Comparison of ENCODE assay signal across 12 cellular contexts in genomic region chr4:7906171-7906581, GRCh38. TPM values are rescaled to one million over a fixed set of nuclear protein-coding genes. Genes with fewer than 3 reads are reported as not detected.
A peak's percentile ranks its signal among the peaks of the same experiment; 100 is the strongest.
DNase-seq lines count a peak whose midpoint lies in the region; ATAC-seq and TF ChIP-seq lines count a peak whose summit lies in the region.
"Had no signal": no experiment of that assay in that cellular context is flagged by ENCODE, and none has a peak within 500 bp of the region (broad histone marks: within the 10 kb centered on the region; RNA-seq: fewer than 3 reads in every experiment).

No MANE protein-coding gene starts in this region.

- intact Hi-C loops in left lung (cut with DNase I) (no loop called here), tibial artery (cut with DNase I; ENCODE audit: low total_unique reads) (no loop called here), Caco-2 (cut with micrococcal nuclease; ENCODE audit: unreplicated experiment) (no loop called here)

- POLR2A ChIA-PET in Caco-2 (lab: Charles Lee): interaction anchor here (0.5 kb wide), 1 partner anchor 1635 kb away, joined by 17 read pairs; no protein-coding TSS in a partner anchor

- no peak overlapping the region for H3K4me3 Mint-ChIP-seq in Caco-2 (ENCODE audit: unreplicated experiment)
- H3K4me3 Mint-ChIP-seq: activated CD4-positive, alpha-beta T cell treated with anti-CD3 and anti-CD28 coated beads, Interleukin-2, amount 10 ng/mL, durations not matched to agents 7 days and 5 days had no signal

- DNase-seq in cardiac fibroblast (ENCODE audit: low read depth in 2 of 2): peak; percentile 40 to 64
- DNase-seq in left lung: no peak
- DNase-seq in tibial artery: no peak
- no peak for DNase-seq in activated CD8-positive, alpha-beta memory T cell treated with anti-CD3 and anti-CD28 coated beads, Interleukin-2, amount 50 U/mL, for 4 hours
- DNase-seq in Caco-2: no peak
- DNase-seq in A172 (ENCODE audit: low spot score): no peak
- DNase-seq in NCI-H1105 (lab: John Stamatoyannopoulos, UW): no peak
- DNase-seq: activated CD4-positive, alpha-beta T cell treated with anti-CD3 and anti-CD28 coated beads, Interleukin-2, amount 10 ng/mL, durations not matched to agents 7 days and 5 days; effector CD4-positive, alpha-beta T cell; hippocampal formation; NCI-H526 treated with DMSO at 0.1 percent for 48 hours had no signal

- H3K4me1 ChIP-seq in left lung: peaks cover 18 to 21% of the 10 kb centered on the region in 2 donors
- H3K4me1 ChIP-seq in tibial artery: peaks cover 0 to 94% (median 67%) of the 10 kb centered on the region in 4 donors
- peaks cover 9% of the 10 kb centered on the region; the same call in 1 of the 2 replicates for H3K4me1 ChIP-seq in Caco-2

- H3K36me3 ChIP-seq in left lung (no peaks in the 10 kb centered on the region), tibial artery (no peaks in the 10 kb centered on the region), Caco-2 (ENCODE audit: control insufficient read depth, insufficient read depth, low read length) (no peaks in the 10 kb centered on the region)

- H3K4me3 ChIP-seq in cardiac fibroblast (replicated peaks in 1 of 2; ENCODE audit: low read depth in 2 of 2, low read length in 2 of 2): no peak overlapping the region
- H3K4me3 ChIP-seq in left lung: no peak overlapping the region
- peak overlapping the region; percentile 14 to 21 for H3K4me3 ChIP-seq in tibial artery
- no peak overlapping the region for H3K4me3 ChIP-seq in Caco-2 (ENCODE audit: low read depth, low read length)

- H3K9me3 Mint-ChIP-seq in Caco-2 (ENCODE audit: unreplicated experiment): no peaks in the 10 kb centered on the region
- H3K9me3 Mint-ChIP-seq: activated CD4-positive, alpha-beta T cell treated with anti-CD3 and anti-CD28 coated beads, Interleukin-2, amount 10 ng/mL, durations not matched to agents 7 days and 5 days had no signal

- BruUV-seq in Caco-2 (replicated peaks; lab: Mats Ljungman, UMichigan): no TSS peak

- no peak for TF ChIP-seq CTCF in cardiac fibroblast (IDR thresholded peaks at IDR 0.05; ENCODE audit: low read depth, low read length)
- TF ChIP-seq CTCF in left lung (IDR thresholded peaks at IDR 0.05): no peak
- no peak for TF ChIP-seq CTCF in tibial artery (IDR thresholded peaks at IDR 0.05)
- no peak for TF ChIP-seq CTCF in Caco-2 (IDR thresholded peaks at IDR 0.05; ENCODE audit: insufficient read depth in 1 of 2, low read depth in 1 of 2, low read length in 1 of 2, severe bottlenecking in 1 of 2, unreplicated experiment in 1 of 2)

- H3K27me3 ChIP-seq in left lung (no peaks in the 10 kb centered on the region), tibial artery (no peaks in the 10 kb centered on the region), Caco-2 (replicated peaks; ENCODE audit: control insufficient read depth, insufficient read depth, low read length) (no peaks in the 10 kb centered on the region)

- ATAC-seq in left lung: peak; percentile 14

- no peak overlapping the region for H3K27ac Mint-ChIP-seq in Caco-2 (ENCODE audit: unreplicated experiment)
- H3K27ac Mint-ChIP-seq: activated CD4-positive, alpha-beta T cell treated with anti-CD3 and anti-CD28 coated beads, Interleukin-2, amount 10 ng/mL, durations not matched to agents 7 days and 5 days had no signal

- peaks cover 18% of the 10 kb centered on the region for H3K4me1 Mint-ChIP-seq in Caco-2 (ENCODE audit: low read depth, unreplicated experiment)

- no peaks in the 10 kb centered on the region for H3K27me3 Mint-ChIP-seq in Caco-2 (ENCODE audit: insufficient read depth, unreplicated experiment)
- H3K27me3 Mint-ChIP-seq: activated CD4-positive, alpha-beta T cell treated with anti-CD3 and anti-CD28 coated beads, Interleukin-2, amount 10 ng/mL, durations not matched to agents 7 days and 5 days had no signal

- CTCF ChIA-PET in Caco-2 (lab: Charles Lee): no interaction called here

- H3K9me3 ChIP-seq in left lung: no peaks in the 10 kb centered on the region
- H3K9me3 ChIP-seq in tibial artery: no peaks in the 10 kb centered on the region
- H3K9me3 ChIP-seq in Caco-2: no peaks in the 10 kb centered on the region

- H3K36me3 Mint-ChIP-seq in Caco-2 (ENCODE audit: insufficient read depth, unreplicated experiment): no peaks in the 10 kb centered on the region

- H3K27ac ChIP-seq in left lung (peak overlapping the region in 1 of 2 donors; percentile 69), tibial artery (peak overlapping the region; percentile 73 to 76)

TF ChIP-seq in PFSK-1, 5 proteins besides CTCF, POLR2A, EP300 and RAD21:
- no peak for TF ChIP-seq REST (IDR thresholded peaks at IDR 0.05; ENCODE audit: insufficient read depth in 1 of 2, low read depth in 2 of 2, low read length in 2 of 2)
- 0 out of 2 replicates have a peak, but pooled peaks have one; percentile 28 for TF ChIP-seq SIN3A (IDR thresholded peaks at IDR 0.05; ENCODE audit: borderline replicate concordance, insufficient read depth, low read length)

RNA-seq across cellular contexts. Expression of gene AFAP1, which starts 33.5 kb away (rescaled TPM):
- 25.5 TPM for polyA plus RNA-seq in PFSK-1 (2012; ENCODE audit: insufficient read length, low read depth)
- 10 to 100 TPM; 24.9 to 31.4 TPM for total RNA-seq in left lung
- 27.3 and 27.6 TPM in 2 replicates for total RNA-seq in Caco-2 (2022)
- total RNA-seq in A172 (2014; rRNA removed; shearing (Covaris generic)): 29.9 and 32.9 TPM in 2 replicates

Comparison
In these comparisons a context has a peak if more than half of its experiments do, and no peak if none do; other contexts are left out.
1. DNase-seq: peak in cardiac fibroblast (2 of 2); none in left lung (0 of 2), tibial artery (0 of 2), activated CD8-positive, alpha-beta memory T cell treated with anti-CD3 and anti-CD28 coated beads, Interleukin-2, amount 50 U/mL, for 4 hours (single experiment), Caco-2 (0 of 2), A172 (single experiment) and NCI-H1105 (single experiment).
2. H3K4me3 ChIP-seq: peak in tibial artery (2 of 2); none in cardiac fibroblast (0 of 2), left lung (0 of 2) and Caco-2 (single experiment).